Comparison of ENCODE assay signal across 11 cellular contexts in the genomic region with DNA sequence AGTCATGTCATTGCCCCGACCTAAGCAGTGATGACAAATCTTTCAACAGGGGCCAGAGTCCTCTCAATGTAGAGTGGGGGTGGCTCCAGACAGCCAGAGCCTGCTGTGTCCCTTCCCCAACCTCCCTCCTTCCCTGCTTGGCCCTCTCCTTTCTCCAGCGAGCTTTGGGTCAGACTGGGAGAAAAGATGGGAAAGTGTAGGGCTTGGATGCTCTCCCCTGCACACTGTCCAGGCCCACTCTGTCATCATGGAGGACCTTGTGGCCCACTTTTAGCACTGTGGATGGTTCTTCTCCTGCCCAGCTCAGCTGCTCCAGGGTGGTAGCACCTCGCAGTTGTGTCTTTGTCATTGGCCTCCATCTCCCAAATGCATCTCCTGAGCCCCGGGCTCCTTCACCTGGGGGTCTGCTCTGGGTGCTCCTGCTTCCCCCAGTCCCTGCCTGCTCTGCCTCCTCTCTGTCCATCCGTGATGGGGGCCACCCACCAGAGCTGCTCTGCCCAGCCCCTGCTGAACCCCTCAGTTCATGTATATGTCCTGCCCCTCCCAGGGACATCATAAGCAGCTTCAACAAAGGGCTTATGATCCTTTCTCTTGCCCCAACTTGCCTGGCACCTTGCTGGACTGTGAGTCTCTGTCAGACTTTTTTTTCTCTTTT. TPM values are rescaled to one million over a fixed set of nuclear protein-coding genes. Genes with fewer than 3 reads are reported as not detected.
A peak's percentile ranks its signal among the peaks of the same experiment; 100 is the strongest.
DNase-seq lines count a peak whose midpoint lies in the region; ATAC-seq and TF ChIP-seq lines count a peak whose summit lies in the region.
"Had no signal": no experiment of that assay in that cellular context is flagged by ENCODE, and none has a peak within 500 bp of the region (broad histone marks: within the 10 kb centered on the region; RNA-seq: fewer than 3 reads in every experiment).

No MANE protein-coding gene starts in this region.

- H3K27ac ChIP-seq in Panc1 (ENCODE audit: low read length) (peak overlapping the region; percentile 95), muscle layer of duodenum (ENCODE audit: low read length) (peak overlapping the region; percentile 83), tibial artery (peak overlapping the region; percentile 73 to 83)

- H3K4me1 ChIP-seq in Panc1 (ENCODE audit: control insufficient read depth, insufficient read depth, low read length), result peaks cover 56% of the 10 kb centered on the region
- H3K4me1 ChIP-seq in muscle layer of duodenum (ENCODE audit: control insufficient read depth in 1 of 2, insufficient read depth in 2 of 2, low read length in 2 of 2), result peaks cover 16 to 21% of the 10 kb centered on the region in 2 donors
- H3K4me1 ChIP-seq in tibial artery, result peaks cover 0 to 39% (median 19%) of the 10 kb centered on the region in 4 donors

- BruUV-seq in Panc1 (replicated peaks; lab: Mats Ljungman, UMichigan), result no TSS peak

- no peaks in the 10 kb centered on the region for H3K36me3 ChIP-seq in Panc1 (ENCODE audit: control insufficient read depth, insufficient read depth, low read length)
- peaks cover 0 to 3% of the 10 kb centered on the region in 2 donors for H3K36me3 ChIP-seq in muscle layer of duodenum (ENCODE audit: control insufficient read depth in 1 of 2, insufficient read depth in 2 of 2, low read length in 2 of 2)
- no peaks in the 10 kb centered on the region for H3K36me3 ChIP-seq in tibial artery

- H3K9me3 ChIP-seq in Panc1 (ENCODE audit: control insufficient read depth, insufficient read depth, low read depth, low read length) (no peaks in the 10 kb centered on the region; the same call in 1 of the 2 replicates), muscle layer of duodenum (ENCODE audit: control insufficient read depth in 1 of 2, low read length in 2 of 2) (peaks cover 0 to 4% of the 10 kb centered on the region in 2 donors), tibial artery (peaks cover 0 to 6% (median 0%) of the 10 kb centered on the region in 3 donors)

- no peak for DNase-seq in Panc1 (ENCODE audit: low read depth, low spot score)
- no peak for DNase-seq in tibial artery
- no peak for DNase-seq in dedifferentiated amniotic fluid mesenchymal stem cell (ENCODE audit: extremely low spot score)
- no peak for DNase-seq in NCI-H510A (lab: John Stamatoyannopoulos, UW)
- DNase-seq: activated B cell treated with CpG ODN at 0.5 μM for 24 hours; stimulated activated CD4-positive, alpha-beta T cell treated with anti-CD3 and anti-CD28 coated beads, Interleukin-12 subunit alpha, Interleukin-12 subunit beta, amount 100 ng/mL, for 4 hours had no signal

- POLR2A ChIA-PET in Panc1 (lab: Charles Lee), result interaction anchor here (1.0 kb wide), 1 partner anchor 75 kb away, joined by 3 read pairs; no protein-coding TSS in a partner anchor

- peak overlapping the region in 1 of 2 experiments; percentile 37; a peak in 3 of 4 replicates for H3K4me3 ChIP-seq in Panc1 (ENCODE audit: low read depth in 2 of 2, low read length in 2 of 2)
- peak overlapping the region; percentile 24 to 34 for H3K4me3 ChIP-seq in muscle layer of duodenum (ENCODE audit: low read depth in 1 of 2, low read length in 2 of 2)
- peak overlapping the region; percentile 12 to 13 for H3K4me3 ChIP-seq in tibial artery

- no peak for TF ChIP-seq CTCF in Panc1 (IDR thresholded peaks at IDR 0.05)
- no peak for TF ChIP-seq CTCF in tibial artery (IDR thresholded peaks at IDR 0.05)

- in situ Hi-C loops in Panc1 (cut with HindIII; ENCODE audit: low pct_unique_long_range_greater_than_20kb, low sequenced_read_pairs), result no loop called here

- CTCF ChIA-PET in Panc1 (lab: Charles Lee), result no interaction called here

- intact Hi-C loops in Panc1 (cut with micrococcal nuclease; ENCODE audit: unreplicated experiment) (no loop called here), tibial artery (cut with DNase I; ENCODE audit: low total_unique reads) (no loop called here)

- peak; percentile 57 for ATAC-seq in Panc1
- ATAC-seq in esophagus mucosa, result peak; percentile 68
- no peak for ATAC-seq in GM21515 (IDR thresholded peaks at IDR 0.05; ENCODE audit: unreplicated experiment)
- ATAC-seq in HG02678 (IDR thresholded peaks at IDR 0.05; ENCODE audit: unreplicated experiment), result no peak
- ATAC-seq: activated T-helper 17 cell treated with anti-CD3 and anti-CD28 coated beads, Interleukin-2, amount 50 U/mL, for 72 hours had no signal

- H3K27me3 ChIP-seq in Panc1 (ENCODE audit: control insufficient read depth, insufficient read depth, low read length) (no peaks in the 10 kb centered on the region), muscle layer of duodenum (ENCODE audit: low read depth, low read length) (no peaks in the 10 kb centered on the region), tibial artery (no peaks in the 10 kb centered on the region)

RNA-seq across cellular contexts. Expression of gene BTBD16, which starts 37.5 kb away (rescaled TPM):
- total RNA-seq in Panc1 (2021; ENCODE audit: unreplicated experiment), result 0.82 TPM
- polyA plus RNA-seq in Panc1 (2012; ENCODE audit: insufficient read length), result 0.71 TPM
- total RNA-seq in esophagus mucosa, result 0.16 TPM
- total RNA-seq: activated B cell treated with CpG ODN at 0.5 μM for 24 hours; activated T-helper 17 cell treated with anti-CD3 and anti-CD28 coated beads, Interleukin-2, amount 50 U/mL, for 72 hours had no signal

Comparison
In these comparisons a context has a peak if more than half of its experiments do, and no peak if none do; other contexts are left out.
1. ATAC-seq: peak in Panc1 (single experiment) and esophagus mucosa (single experiment); none in GM21515 (single experiment) and HG02678 (single experiment).
2. Peak in every context shown above with its lines, with median percentiles within 50 percentile points of each other: H3K27ac ChIP-seq.